Comparison of ENCODE assay signal across 1 cellular context in genomic region chr12:32367381-32367780, GRCh38.
TF ChIP-seq lines count a peak whose summit lies in the region.

No MANE protein-coding gene starts in this region.

TF ChIP-seq in GM23338, 12 proteins besides CTCF, POLR2A, EP300 and RAD21:
- TF ChIP-seq ZNF462 (CRISPR knock-in tag; IDR thresholded peaks at IDR 0.05), result no peak
- no peak for TF ChIP-seq ETS1 (IDR thresholded peaks at IDR 0.05)
- no peak for TF ChIP-seq REST (IDR thresholded peaks at IDR 0.05; ENCODE audit: unreplicated experiment)
- TF ChIP-seq JUNB (IDR thresholded peaks at IDR 0.05; ENCODE audit: unreplicated experiment), result no peak
- no peak for TF ChIP-seq EZH2phosphoT487 (IDR thresholded peaks at IDR 0.05; ENCODE audit: unreplicated experiment)
- TF ChIP-seq NANOG (IDR thresholded peaks at IDR 0.05; ENCODE audit: borderline replicate concordance), result no peak
- no peak for TF ChIP-seq POLR2AphosphoS5 (IDR thresholded peaks at IDR 0.05; ENCODE audit: low read depth)
- no peak for TF ChIP-seq ZNF331 (CRISPR knock-in tag; IDR thresholded peaks at IDR 0.05; ENCODE audit: low read depth)
- TF ChIP-seq CREB1 (CRISPR knock-in tag; IDR thresholded peaks at IDR 0.05; ENCODE audit: low read depth), result no peak
- no peak for TF ChIP-seq ZNF114 (CRISPR knock-in tag; IDR thresholded peaks at IDR 0.05)
- no peak for TF ChIP-seq STAT1 (IDR thresholded peaks at IDR 0.05; ENCODE audit: unreplicated experiment)
- TF ChIP-seq EZH2 (IDR thresholded peaks at IDR 0.05; ENCODE audit: low read depth, unreplicated experiment), result no peak
TF ChIP-seq in GM23338: peak in this region for 0.
